ENCODE assay signal across 8 cellular contexts in genomic region chr22:49967333-49968241, GRCh38. TPM values are rescaled to one million over a fixed set of nuclear protein-coding genes. Genes with fewer than 3 reads are reported as not detected.
DNase-seq lines count a peak whose midpoint lies in the region; ATAC-seq and TF ChIP-seq lines count a peak whose summit lies in the region.

No MANE protein-coding gene starts in this region.

- H3K27me3 ChIP-seq in BE2C (no peaks in the 10 kb centered on the region; the same call in 1 of the 2 replicates), esophagus (ENCODE audit: control insufficient read depth in 1 of 2, insufficient read depth in 2 of 2, low read length in 2 of 2) (no peaks in the 10 kb centered on the region)

- H3K36me3 ChIP-seq in BE2C (peaks cover 12% of the 10 kb centered on the region), esophagus (ENCODE audit: control insufficient read depth in 2 of 2, insufficient read depth in 2 of 2, low read length in 1 of 2) (peaks cover 10 to 26% of the 10 kb centered on the region in 2 donors)

- WGBS in esophagus, 2 donors: 45 to 49% methylated on average over 38 of the region's 38 CpGs

- H3K4me3 ChIP-seq in BE2C (ENCODE audit: low read depth, low read length): no peak overlapping the region
- H3K4me3 ChIP-seq in esophagus (ENCODE audit: low read depth in 1 of 2, low read length in 2 of 2): no peak overlapping the region

- H3K9me3 ChIP-seq in BE2C (no peaks in the 10 kb centered on the region; the same call in 1 of the 2 replicates), esophagus (ENCODE audit: control insufficient read depth in 2 of 2, insufficient read depth in 1 of 2, low read depth in 1 of 2, low read length in 1 of 2) (no peaks in the 10 kb centered on the region)

- DNase-seq in BE2C (peak; percentile 28), RPMI8226 (peak; percentile 90), omental fat pad (ENCODE audit: low spot score) (peak; percentile 36), OCI-M2 (lab: John Stamatoyannopoulos, UW; ENCODE audit: unreplicated experiment) (no peak), middle frontal gyrus (ENCODE audit: extremely low spot score, low spot score) (no peak), NCI-H128 (lab: John Stamatoyannopoulos, UW; ENCODE audit: unreplicated experiment) (no peak), NCI-H82 treated with DMSO at 0.1 percent for 48 hours (lab: John Stamatoyannopoulos, UW; ENCODE audit: unreplicated experiment) (no peak)

- H3K4me1 ChIP-seq in BE2C (peaks cover 23% of the 10 kb centered on the region), esophagus (ENCODE audit: control insufficient read depth in 2 of 2, insufficient read depth in 2 of 2, low read length in 1 of 2) (peaks cover 0 to 38% of the 10 kb centered on the region in 2 donors)

- no peak for ATAC-seq in omental fat pad (ENCODE audit: low FRiP score)

- no peak for TF ChIP-seq CTCF in BE2C (IDR thresholded peaks at IDR 0.05; ENCODE audit: low read depth, low read length)
- TF ChIP-seq CTCF in omental fat pad (IDR thresholded peaks at IDR 0.05): no peak

- peak overlapping the region; percentile 46 to 72 for H3K27ac ChIP-seq in esophagus (ENCODE audit: low read depth in 2 of 2, low read length in 1 of 2)

RNA-seq across cellular contexts. Expression of gene PIM3, which starts 7.0 kb away (rescaled TPM):
- polyA plus RNA-seq in BE2C (2012; ENCODE audit: insufficient read depth, insufficient read length, low read depth): 286 TPM
- polyA plus RNA-seq in esophagus: 10 to 100 TPM; 33.8 to 43.4 TPM
- 100 to 1,000 TPM in 2 of 4 donors, 10 to 100 TPM in 2; 92.2 to 174 (median 114) TPM for total RNA-seq in omental fat pad

RNA-seq across cellular contexts. Expression of gene IL17REL, which starts 45.0 kb away (rescaled TPM):
- polyA plus RNA-seq in BE2C (2012; ENCODE audit: insufficient read depth, insufficient read length, low read depth): not detected
- not detected for polyA plus RNA-seq in esophagus
- total RNA-seq in omental fat pad: not detected

RNA-seq across cellular contexts. Expression of gene CRELD2, which starts 49.2 kb away (rescaled TPM):
- polyA plus RNA-seq in BE2C (2012; ENCODE audit: insufficient read depth, insufficient read length, low read depth): 33.2 TPM
- polyA plus RNA-seq in esophagus: 10 to 100 TPM; 16.1 to 31.2 TPM
- total RNA-seq in omental fat pad: 10 to 100 TPM; 30.8 to 52.4 (median 39.8) TPM

RNA-seq across cellular contexts. Expression of gene ALG12, which starts 49.3 kb away (rescaled TPM):
- polyA plus RNA-seq in BE2C (2012; ENCODE audit: insufficient read depth, insufficient read length, low read depth): 36.3 TPM
- 1 to 10 TPM; 8.6 TPM for polyA plus RNA-seq in esophagus
- total RNA-seq in omental fat pad: 10 to 100 TPM; 11.7 to 21.8 (median 13.0) TPM

Comparison
In these comparisons a context has a peak if more than half of its experiments do, and no peak if none do; other contexts are left out.
1. DNase-seq: peak in BE2C (single experiment), RPMI8226 (single experiment) and omental fat pad (single experiment); none in OCI-M2 (single experiment), middle frontal gyrus (single experiment), NCI-H128 (single experiment) and NCI-H82 treated with DMSO at 0.1 percent for 48 hours (single experiment).